Comparison of ENCODE assay signal across 17 cellular contexts in genomic region chr11:57073121-57073520, GRCh38.
A peak's percentile ranks its signal among the peaks of the same experiment; 100 is the strongest.
DNase-seq lines count a peak whose midpoint lies in the region; ATAC-seq and TF ChIP-seq lines count a peak whose summit lies in the region.
"Had no signal": no experiment of that assay in that cellular context is flagged by ENCODE, and none has a peak within 500 bp of the region (broad histone marks: within the 10 kb centered on the region; RNA-seq: fewer than 3 reads in every experiment).

No MANE protein-coding gene starts in this region.

- H3K4me3 ChIP-seq in GM23248 (no peak overlapping the region), fibroblast of mammary gland (ENCODE audit: control insufficient read depth, low read depth, low read length) (no peak overlapping the region), smooth muscle cell (no peak overlapping the region)
- H3K4me3 ChIP-seq: cardiac muscle cell, esophagus squamous epithelium, skin epidermis had no signal

- H3F3A ChIP-seq in GM23248 (ENCODE audit: insufficient read depth), result peaks cover 27% of the 10 kb centered on the region
- H3F3A ChIP-seq in smooth muscle cell (ENCODE audit: low read depth), result peaks cover 32% of the 10 kb centered on the region

- in situ Hi-C loops in GM23248 (cut with MboI) (no loop called here), G401 (cut with HindIII; ENCODE audit: low sequenced_read_pairs) (no loop called here)

- 83 to 85% methylated on average over 3 of the region's 3 CpGs for WGBS in GM23248 (ENCODE audit: low coverage in 1 of 2, low lambda C conversion rate in 2 of 2, missing lambda C conversion rate in 2 of 2), 2 experiments
- whole genome bisulfite sequencing in smooth muscle cell (ENCODE audit: low lambda C conversion rate), result 46% methylated on average over 3 of the region's 3 CpGs

- TF ChIP-seq CTCF in fibroblast of mammary gland (conservative IDR thresholded peaks at IDR 0.05; ENCODE audit: control insufficient read depth, insufficient read depth, low read depth, low read length) (no peak), smooth muscle cell (IDR thresholded peaks at IDR 0.05; ENCODE audit: borderline replicate concordance, insufficient read depth, poor library complexity, severe bottlenecking) (no peak)

- H3K4me2 ChIP-seq in GM23248 (ENCODE audit: unreplicated experiment) (peak overlapping the region; percentile 48), smooth muscle cell (peak overlapping the region; percentile 42)

- no peaks in the 10 kb centered on the region for H3K9me2 ChIP-seq in GM23248 (ENCODE audit: insufficient read depth)

- no peaks in the 10 kb centered on the region for H3K79me2 ChIP-seq in GM23248 (ENCODE audit: insufficient read depth)
- H3K79me2 ChIP-seq in smooth muscle cell (ENCODE audit: low read depth), result no peaks in the 10 kb centered on the region

- H4K20me1 ChIP-seq in GM23248 (ENCODE audit: insufficient read depth) (no peaks in the 10 kb centered on the region), smooth muscle cell (ENCODE audit: low read depth) (no peaks in the 10 kb centered on the region)

- H3K36me3 ChIP-seq in GM23248 (ENCODE audit: low read depth) (no peaks in the 10 kb centered on the region), smooth muscle cell (ENCODE audit: low read depth) (no peaks in the 10 kb centered on the region)
- H3K36me3 ChIP-seq: cardiac muscle cell, esophagus squamous epithelium had no signal

- no peak overlapping the region for H3K9ac ChIP-seq in GM23248
- H3K9ac ChIP-seq in smooth muscle cell (ENCODE audit: low read depth), result peak overlapping the region; percentile 57

- H3K27ac ChIP-seq in GM23248, result peak overlapping the region; percentile 49
- peak overlapping the region; percentile 94 for H3K27ac ChIP-seq in smooth muscle cell (ENCODE audit: low read depth)
- H3K27ac ChIP-seq: cardiac muscle cell had no signal

- peak; percentile 18; the same call in 1 of the 3 replicates for ATAC-seq in SK-N-SH treated with all-trans-retinoic acid at 6 μM for 48 hours
- ATAC-seq in GM21528 (IDR thresholded peaks at IDR 0.05; ENCODE audit: low FRiP score, unreplicated experiment), result no peak
- ATAC-seq: activated T-cell treated with anti-CD3 and anti-CD28 coated beads, Interleukin-2, amount 50 U/mL, for 4 hours had no signal

- H2AFZ ChIP-seq in GM23248 (no peak overlapping the region), smooth muscle cell (ENCODE audit: low read depth) (peak overlapping the region; percentile 15)

- H3K9me3 ChIP-seq in GM23248 (ENCODE audit: low read depth), result no peaks in the 10 kb centered on the region
- H3K9me3 ChIP-seq in smooth muscle cell (replicated peaks; ENCODE audit: low read depth), result no peaks in the 10 kb centered on the region
- H3K9me3 ChIP-seq: esophagus squamous epithelium had no signal

- H3K27me3 ChIP-seq in GM23248 (replicated peaks; ENCODE audit: insufficient read depth) (no peaks in the 10 kb centered on the region), smooth muscle cell (ENCODE audit: low read depth) (no peaks in the 10 kb centered on the region)
- H3K27me3 ChIP-seq: cardiac muscle cell, esophagus squamous epithelium had no signal

- peak; percentile 38 for DNase-seq in GM23248
- DNase-seq in fibroblast of mammary gland (ENCODE audit: low read depth), result peak; percentile 35
- DNase-seq in smooth muscle cell (lab: John Stamatoyannopoulos, UW; ENCODE audit: unreplicated experiment), result no peak
- no peak for DNase-seq in NOMO-1 treated with DMSO at 0.1 percent for 48 hours (lab: John Stamatoyannopoulos, UW; ENCODE audit: unreplicated experiment)
- DNase-seq in activated CD4-positive, CD25-positive, alpha-beta regulatory T cell treated with anti-CD3 and anti-CD28 coated beads, Interleukin-2, amount 50 U/mL, for 72 hours, result no peak
- no peak for DNase-seq in G401 (ENCODE audit: low spot score)
- DNase-seq: activated CD4-positive, alpha-beta memory T cell treated with anti-CD3 and anti-CD28 coated beads, Interleukin-2, amount 10 ng/mL, durations not matched to agents 7 days and 5 days; activated T-cell treated with anti-CD3 and anti-CD28 coated beads, Interleukin-2, amount 50 U/mL, for 4 hours; esophagus squamous epithelium; mesendoderm; NCI-H1694 treated with DMSO at 0.1 percent for 48 hours; NK-92 treated with Interleukin-12 subunit alpha and Interleukin-12 subunit beta, amount 100 ng/mL, for 24 hours; stimulated activated CD4-positive, alpha-beta T cell treated with anti-CD3 and anti-CD28 coated beads, Interleukin-4, amount 100 ng/mL, for 24 hours had no signal

- H3K4me1 ChIP-seq in GM23248 (ENCODE audit: insufficient read depth) (peaks cover 31% of the 10 kb centered on the region), smooth muscle cell (ENCODE audit: low read depth) (peaks cover 12% of the 10 kb centered on the region)

TF ChIP-seq in SK-N-SH treated with all-trans-retinoic acid at 6 μM for 48 hours, 23 proteins besides CTCF, POLR2A, EP300 and RAD21:
- no peak for TF ChIP-seq RARB (CRISPR knock-in tag; IDR thresholded peaks at IDR 0.05)
- no peak for TF ChIP-seq ZNF70 (CRISPR knock-in tag; IDR thresholded peaks at IDR 0.05)
- TF ChIP-seq PPARA (CRISPR knock-in tag; IDR thresholded peaks at IDR 0.05; ENCODE audit: borderline replicate concordance), result no peak
- no peak for TF ChIP-seq CSRNP3 (CRISPR knock-in tag; IDR thresholded peaks at IDR 0.05)
- TF ChIP-seq ARNTL (CRISPR knock-in tag; IDR thresholded peaks at IDR 0.05; ENCODE audit: borderline replicate concordance, low read depth), result no peak
- no peak for TF ChIP-seq TSHZ2 (CRISPR knock-in tag; IDR thresholded peaks at IDR 0.05)
- TF ChIP-seq ZFP30 (CRISPR knock-in tag; IDR thresholded peaks at IDR 0.05), result no peak
- no peak for TF ChIP-seq CREB5 (CRISPR knock-in tag; IDR thresholded peaks at IDR 0.05; ENCODE audit: low read depth)
- TF ChIP-seq ZC3H10 (CRISPR knock-in tag; IDR thresholded peaks at IDR 0.05), result no peak
- TF ChIP-seq ZNF565 (CRISPR knock-in tag; conservative IDR thresholded peaks at IDR 0.05; ENCODE audit: low read depth), result no peak
- TF ChIP-seq BACH2 (CRISPR knock-in tag; IDR thresholded peaks at IDR 0.05; ENCODE audit: borderline replicate concordance), result no peak
- TF ChIP-seq ZNF8 (CRISPR knock-in tag; IDR thresholded peaks at IDR 0.05), result no peak
- TF ChIP-seq ISL1 (CRISPR knock-in tag; IDR thresholded peaks at IDR 0.05), result no peak
- no peak for TF ChIP-seq ESRRG (CRISPR knock-in tag; IDR thresholded peaks at IDR 0.05)
- TF ChIP-seq TCF4 (CRISPR knock-in tag; IDR thresholded peaks at IDR 0.05; ENCODE audit: borderline replicate concordance), result no peak
- TF ChIP-seq OSR1 (CRISPR knock-in tag; IDR thresholded peaks at IDR 0.05), result no peak
- TF ChIP-seq CSDC2 (CRISPR knock-in tag; IDR thresholded peaks at IDR 0.05), result no peak

Comparison
In these comparisons a context has a peak if more than half of its experiments do, and no peak if none do; other contexts are left out.
1. DNase-seq: peak in GM23248 (single experiment) and fibroblast of mammary gland (single experiment); none in smooth muscle cell (single experiment), NOMO-1 treated with DMSO at 0.1 percent for 48 hours (single experiment), activated CD4-positive, CD25-positive, alpha-beta regulatory T cell treated with anti-CD3 and anti-CD28 coated beads, Interleukin-2, amount 50 U/mL, for 72 hours (single experiment) and G401 (single experiment).